12 cellular contexts compared by ENCODE assay signal in genomic region chr7:69764071-69764470, GRCh38.
"Had no signal": no experiment of that assay in that cellular context is flagged by ENCODE, and none has a peak within 500 bp of the region (broad histone marks: within the 10 kb centered on the region; RNA-seq: fewer than 3 reads in every experiment).

No MANE protein-coding gene starts in this region.

- H3K9me3 Mint-ChIP-seq: mesothelial cell of epicardium had no signal

- H3K4me1 Mint-ChIP-seq: activated CD4-positive, alpha-beta T cell treated with anti-CD3 and anti-CD28 coated beads for 36 hours; activated naive CD8-positive, alpha-beta T cell treated with anti-CD3 and anti-CD28 coated beads, Interleukin-2, amount 10 ng/mL, durations not matched to agents 7 days and 5 days had no signal

- H3K27ac Mint-ChIP-seq: activated CD4-positive, alpha-beta memory T cell treated with anti-CD3 and anti-CD28 coated beads, Interleukin-2, amount 10 ng/mL, durations not matched to agents 7 days and 5 days; activated CD4-positive, alpha-beta T cell treated with anti-CD3 and anti-CD28 coated beads for 36 hours; activated naive CD8-positive, alpha-beta T cell treated with anti-CD3 and anti-CD28 coated beads, Interleukin-2, amount 10 ng/mL, durations not matched to agents 7 days and 5 days; mesothelial cell of epicardium; stimulated activated memory B cell treated with anti-CD40 and anti-IgM and Interleukin-4, amounts not matched to agents 10 μg/mL and 1 μg/mL and 100 μg/mL, for 72 hours had no signal

- H3K36me3 Mint-ChIP-seq: activated naive CD8-positive, alpha-beta T cell treated with anti-CD3 and anti-CD28 coated beads, Interleukin-2, amount 10 ng/mL, durations not matched to agents 7 days and 5 days; stimulated activated memory B cell treated with anti-CD40 and anti-IgM and Interleukin-4, amounts not matched to agents 10 μg/mL and 1 μg/mL and 100 μg/mL, for 72 hours had no signal

- DNase-seq: activated CD4-positive, alpha-beta memory T cell treated with anti-CD3 and anti-CD28 coated beads, Interleukin-2, amount 10 ng/mL, durations not matched to agents 7 days and 5 days; activated CD4-positive, alpha-beta T cell treated with anti-CD3 and anti-CD28 coated beads for 36 hours; activated CD8-positive, alpha-beta memory T cell treated with anti-CD3 and anti-CD28 coated beads, Interleukin-2, amount 50 U/mL, for 4 hours; activated naive CD8-positive, alpha-beta T cell treated with anti-CD3 and anti-CD28 coated beads, Interleukin-2, amount 10 ng/mL, durations not matched to agents 7 days and 5 days; anterior cingulate cortex; esophagus squamous epithelium; foreskin fibroblast; glutamatergic neuron; lower lobe of right lung; WERI-Rb-1 had no signal

- H3K27me3 Mint-ChIP-seq: activated CD4-positive, alpha-beta memory T cell treated with anti-CD3 and anti-CD28 coated beads, Interleukin-2, amount 10 ng/mL, durations not matched to agents 7 days and 5 days; activated CD4-positive, alpha-beta T cell treated with anti-CD3 and anti-CD28 coated beads for 36 hours; activated naive CD8-positive, alpha-beta T cell treated with anti-CD3 and anti-CD28 coated beads, Interleukin-2, amount 10 ng/mL, durations not matched to agents 7 days and 5 days; stimulated activated memory B cell treated with anti-CD40 and anti-IgM and Interleukin-4, amounts not matched to agents 10 μg/mL and 1 μg/mL and 100 μg/mL, for 72 hours had no signal

- H3K4me3 Mint-ChIP-seq: activated CD4-positive, alpha-beta memory T cell treated with anti-CD3 and anti-CD28 coated beads, Interleukin-2, amount 10 ng/mL, durations not matched to agents 7 days and 5 days; activated CD4-positive, alpha-beta T cell treated with anti-CD3 and anti-CD28 coated beads for 36 hours; activated naive CD8-positive, alpha-beta T cell treated with anti-CD3 and anti-CD28 coated beads, Interleukin-2, amount 10 ng/mL, durations not matched to agents 7 days and 5 days; mesothelial cell of epicardium; stimulated activated memory B cell treated with anti-CD40 and anti-IgM and Interleukin-4, amounts not matched to agents 10 μg/mL and 1 μg/mL and 100 μg/mL, for 72 hours had no signal
